10 cellular contexts compared by ENCODE assay signal in the genomic region with DNA sequence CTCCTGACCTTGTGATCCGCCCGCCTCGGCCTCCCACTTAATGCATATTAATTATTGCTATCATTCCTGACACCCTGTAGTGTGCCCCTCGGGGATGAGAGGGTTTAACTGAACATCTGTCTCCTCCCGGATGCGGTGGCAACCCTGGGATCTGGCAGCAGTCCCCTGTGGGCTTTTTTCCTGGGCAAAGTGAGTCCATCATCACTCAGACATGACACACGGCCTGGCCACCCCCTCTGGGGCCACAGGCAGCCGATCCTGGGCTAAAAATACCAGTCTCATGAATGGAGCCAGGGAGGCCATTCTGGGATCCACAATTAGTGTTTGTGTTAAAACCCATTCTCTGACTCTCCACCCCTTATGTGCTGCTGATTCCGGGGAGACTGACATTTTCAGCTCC.
DNase-seq lines count a peak whose midpoint lies in the region; ATAC-seq, FAIRE-seq and TF ChIP-seq lines count a peak whose summit lies in the region.
"Had no signal": no experiment of that assay in that cellular context is flagged by ENCODE, and none has a peak within 500 bp of the region (broad histone marks: within the 10 kb centered on the region; RNA-seq: fewer than 3 reads in every experiment).

No MANE protein-coding gene starts in this region.

- H3K9me3 ChIP-seq in SJCRH30 (replicated peaks), result no peaks in the 10 kb centered on the region

- FAIRE-seq in D721Med (lab: Jason Lieb, UNC), result no peak
- FAIRE-seq: endothelial cell of umbilical vein had no signal

- peaks cover 61% of the 10 kb centered on the region for H3K4me1 ChIP-seq in SJCRH30

- peaks cover 0 to 2% of the 10 kb centered on the region in 2 donors for H3K9me3 Mint-ChIP-seq in stimulated activated naive B cell treated with anti-CD40 and anti-IgM and Interleukin-4, amounts not matched to agents 10 μg/mL and 1 μg/mL and 100 μg/mL, for 72 hours

- peak overlapping the region; percentile 72 for H3K27ac ChIP-seq in SJCRH30

- H3K36me3 Mint-ChIP-seq in stimulated activated naive B cell treated with anti-CD40 and anti-IgM and Interleukin-4, amounts not matched to agents 10 μg/mL and 1 μg/mL and 100 μg/mL, for 72 hours, result peaks cover 0 to 3% of the 10 kb centered on the region in 2 donors

- peaks cover 0 to 6% of the 10 kb centered on the region in 2 donors for H3K27me3 Mint-ChIP-seq in stimulated activated naive B cell treated with anti-CD40 and anti-IgM and Interleukin-4, amounts not matched to agents 10 μg/mL and 1 μg/mL and 100 μg/mL, for 72 hours

- TF ChIP-seq POLR2A in erythroblast (IDR thresholded peaks at IDR 0.05; ENCODE audit: low read length), result no peak

- peaks cover 43 to 70% of the 10 kb centered on the region in 2 donors for H3K4me1 Mint-ChIP-seq in stimulated activated naive B cell treated with anti-CD40 and anti-IgM and Interleukin-4, amounts not matched to agents 10 μg/mL and 1 μg/mL and 100 μg/mL, for 72 hours

- H3K36me3 ChIP-seq in SJCRH30, result no peaks in the 10 kb centered on the region

- H3K27ac Mint-ChIP-seq in stimulated activated naive B cell treated with anti-CD40 and anti-IgM and Interleukin-4, amounts not matched to agents 10 μg/mL and 1 μg/mL and 100 μg/mL, for 72 hours, result peak overlapping the region; percentile 73

- no peak overlapping the region for H3K4me3 Mint-ChIP-seq in stimulated activated naive B cell treated with anti-CD40 and anti-IgM and Interleukin-4, amounts not matched to agents 10 μg/mL and 1 μg/mL and 100 μg/mL, for 72 hours

- no peak for ATAC-seq in stimulated activated naive B cell treated with anti-CD40 and anti-IgM and Interleukin-4, amounts not matched to agents 10 μg/mL and 1 μg/mL and 100 μg/mL, for 72 hours (replicated peaks)
- no peak for ATAC-seq in HG02885 (IDR thresholded peaks at IDR 0.05; ENCODE audit: poor library complexity, unreplicated experiment)

- no peaks in the 10 kb centered on the region for H3K27me3 ChIP-seq in SJCRH30

- no peak overlapping the region for H3K4me3 ChIP-seq in SJCRH30

- TF ChIP-seq CTCF in D721Med (IDR thresholded peaks at IDR 0.05; ENCODE audit: insufficient read depth, missing control alignments), result no peak

- peak; percentile 46 for DNase-seq in activated CD8-positive, alpha-beta memory T cell treated with anti-CD3 and anti-CD28 coated beads, Interleukin-2, amount 50 U/mL, for 48 hours
- DNase-seq in activated CD8-positive, alpha-beta memory T cell treated with anti-CD3 and anti-CD28 coated beads, Interleukin-2, amount 50 U/mL, for 4 hours, result no peak
- DNase-seq in SJCRH30, result peak; percentile 94
- DNase-seq in foreskin melanocyte, result peak; percentile 94
- no peak for DNase-seq in stimulated activated naive B cell treated with anti-CD40 and anti-IgM and Interleukin-4, amounts not matched to agents 10 μg/mL and 1 μg/mL and 100 μg/mL, for 72 hours
- no peak for DNase-seq in erythroblast (lab: John Stamatoyannopoulos, UW)
- DNase-seq in D721Med (ENCODE audit: insufficient read length, low spot score), result no peak
- DNase-seq: GDM1 had no signal

Comparison
In these comparisons a context has a peak if more than half of its experiments do, and no peak if none do; other contexts are left out.
1. DNase-seq: peak in activated CD8-positive, alpha-beta memory T cell treated with anti-CD3 and anti-CD28 coated beads, Interleukin-2, amount 50 U/mL, for 48 hours (single experiment), SJCRH30 (2 of 2) and foreskin melanocyte (single experiment); none in activated CD8-positive, alpha-beta memory T cell treated with anti-CD3 and anti-CD28 coated beads, Interleukin-2, amount 50 U/mL, for 4 hours (single experiment), stimulated activated naive B cell treated with anti-CD40 and anti-IgM and Interleukin-4, amounts not matched to agents 10 μg/mL and 1 μg/mL and 100 μg/mL, for 72 hours (single experiment), erythroblast (0 of 2) and D721Med (single experiment).